ENCODE assay signal across 1 cellular context in the genomic region with DNA sequence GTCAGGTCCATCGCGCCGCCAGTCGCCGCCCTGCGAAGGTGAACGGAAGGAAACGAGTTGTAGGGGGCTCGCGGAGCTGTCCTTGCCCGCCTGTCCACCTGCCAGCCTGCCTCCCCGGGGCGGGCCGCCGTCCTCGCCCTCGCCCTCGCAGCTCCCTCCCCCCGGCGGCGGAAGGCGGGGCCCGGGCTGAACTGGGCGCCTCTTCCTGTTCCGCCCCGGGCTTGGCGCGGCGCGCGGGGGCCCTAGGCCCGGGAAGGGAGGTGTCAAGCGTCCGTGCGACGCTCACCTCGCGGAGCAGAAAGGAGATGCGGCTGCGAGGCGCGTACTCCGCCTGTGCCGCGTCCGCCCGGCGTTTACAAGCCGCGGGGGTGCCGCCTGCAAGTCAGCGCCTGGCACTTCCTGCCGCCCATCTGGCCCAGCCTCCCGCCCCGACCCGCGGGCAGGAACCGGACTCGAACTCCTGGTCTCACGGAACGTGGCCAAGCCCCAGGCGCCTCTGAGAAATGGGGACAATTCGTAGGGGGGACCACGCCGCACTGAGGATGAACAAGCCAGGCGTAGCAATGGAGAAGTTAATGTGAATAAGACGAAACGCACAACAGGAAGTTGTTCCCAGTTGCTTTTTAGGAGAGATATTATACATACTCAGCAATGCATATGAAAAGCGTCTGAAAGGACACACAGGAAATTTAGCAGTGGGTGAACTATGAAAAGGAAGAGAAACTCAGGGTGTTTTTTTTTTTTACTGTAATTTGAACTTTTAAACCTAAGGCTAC.
TF ChIP-seq lines count a peak whose summit lies in the region.

CNPPD1 (minus strand) TSS at position 108 of the 776 bp plus-strand sequence; CDS start at position 11, 97 bp downstream.

TF ChIP-seq in K562, 482 proteins besides CTCF, POLR2A, EP300 and RAD21 (continued from another document):
- TF ChIP-seq PKNOX1 (IDR thresholded peaks at IDR 0.05) = no peak
- TF ChIP-seq, protein P1, sequence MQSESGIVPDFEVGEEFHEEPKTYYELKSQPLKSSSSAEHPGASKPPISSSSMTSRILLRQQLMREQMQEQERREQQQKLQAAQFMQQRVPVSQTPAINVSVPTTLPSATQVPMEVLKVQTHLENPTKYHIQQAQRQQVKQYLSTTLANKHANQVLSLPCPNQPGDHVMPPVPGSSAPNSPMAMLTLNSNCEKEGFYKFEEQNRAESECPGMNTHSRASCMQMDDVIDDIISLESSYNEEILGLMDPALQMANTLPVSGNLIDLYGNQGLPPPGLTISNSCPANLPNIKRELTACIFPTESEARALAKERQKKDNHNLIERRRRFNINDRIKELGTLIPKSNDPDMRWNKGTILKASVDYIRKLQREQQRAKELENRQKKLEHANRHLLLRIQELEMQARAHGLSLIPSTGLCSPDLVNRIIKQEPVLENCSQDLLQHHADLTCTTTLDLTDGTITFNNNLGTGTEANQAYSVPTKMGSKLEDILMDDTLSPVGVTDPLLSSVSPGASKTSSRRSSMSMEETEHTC (IDR thresholded peaks at IDR 0.05) = no peak
- TF ChIP-seq, protein P2, sequence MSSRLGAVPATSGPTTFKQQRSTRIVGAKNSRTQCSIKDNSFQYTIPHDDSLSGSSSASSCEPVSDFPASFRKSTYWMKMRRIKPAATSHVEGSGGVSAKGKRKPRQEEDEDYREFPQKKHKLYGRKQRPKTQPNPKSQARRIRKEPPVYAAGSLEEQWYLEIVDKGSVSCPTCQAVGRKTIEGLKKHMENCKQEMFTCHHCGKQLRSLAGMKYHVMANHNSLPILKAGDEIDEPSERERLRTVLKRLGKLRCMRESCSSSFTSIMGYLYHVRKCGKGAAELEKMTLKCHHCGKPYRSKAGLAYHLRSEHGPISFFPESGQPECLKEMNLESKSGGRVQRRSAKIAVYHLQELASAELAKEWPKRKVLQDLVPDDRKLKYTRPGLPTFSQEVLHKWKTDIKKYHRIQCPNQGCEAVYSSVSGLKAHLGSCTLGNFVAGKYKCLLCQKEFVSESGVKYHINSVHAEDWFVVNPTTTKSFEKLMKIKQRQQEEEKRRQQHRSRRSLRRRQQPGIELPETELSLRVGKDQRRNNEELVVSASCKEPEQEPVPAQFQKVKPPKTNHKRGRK (tag; IDR thresholded peaks at IDR 0.05) = no peak
- TF ChIP-seq TEAD1 (CRISPR knock-in tag; IDR thresholded peaks at IDR 0.05) = peak in 1 of 2 experiments; percentile 47; a peak in 1 of 4 replicates
- TF ChIP-seq HCFC1 (IDR thresholded peaks at IDR 0.05; ENCODE audit: low read depth, low read length) = 0 out of 2 replicates have a peak, but pooled peaks have one; percentile 30
- TF ChIP-seq ZNF143 (CRISPR knock-in tag; IDR thresholded peaks at IDR 0.05) = no peak
- no peak for TF ChIP-seq MCM5 (IDR thresholded peaks at IDR 0.05; ENCODE audit: low read depth)
- TF ChIP-seq, protein P3, sequence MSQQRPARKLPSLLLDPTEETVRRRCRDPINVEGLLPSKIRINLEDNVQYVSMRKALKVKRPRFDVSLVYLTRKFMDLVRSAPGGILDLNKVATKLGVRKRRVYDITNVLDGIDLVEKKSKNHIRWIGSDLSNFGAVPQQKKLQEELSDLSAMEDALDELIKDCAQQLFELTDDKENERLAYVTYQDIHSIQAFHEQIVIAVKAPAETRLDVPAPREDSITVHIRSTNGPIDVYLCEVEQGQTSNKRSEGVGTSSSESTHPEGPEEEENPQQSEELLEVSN (IDR thresholded peaks at IDR 0.05; ENCODE audit: borderline replicate concordance in 1 of 2, extremely low read depth in 1 of 2, insufficient read depth in 1 of 2, insufficient read length in 1 of 2, low read depth in 1 of 2, low read length in 1 of 2, poor library complexity in 1 of 2, severe bottlenecking in 1 of 2) = peak; percentile 89 to 96
- TF ChIP-seq ZFP36 (IDR thresholded peaks at IDR 0.05; ENCODE audit: low read depth, low read length, partially characterized antibody) = no peak
- TF ChIP-seq, protein P4, sequence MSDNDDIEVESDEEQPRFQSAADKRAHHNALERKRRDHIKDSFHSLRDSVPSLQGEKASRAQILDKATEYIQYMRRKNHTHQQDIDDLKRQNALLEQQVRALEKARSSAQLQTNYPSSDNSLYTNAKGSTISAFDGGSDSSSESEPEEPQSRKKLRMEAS (CRISPR knock-in tag; IDR thresholded peaks at IDR 0.05) = peak; percentile 63
- no peak for TF ChIP-seq IFI16 (CRISPR knock-in tag; IDR thresholded peaks at IDR 0.05)
- no peak for TF ChIP-seq E2F8 (IDR thresholded peaks at IDR 0.05; ENCODE audit: low read depth, partially characterized antibody)
- TF ChIP-seq GABPB2 (CRISPR knock-in tag; conservative IDR thresholded peaks at IDR 0.05) = no peak
- TF ChIP-seq SREBF2 (CRISPR knock-in tag; IDR thresholded peaks at IDR 0.05) = no peak
- no peak for TF ChIP-seq HDGF (IDR thresholded peaks at IDR 0.05)
- TF ChIP-seq ZNF740 (CRISPR knock-in tag; IDR thresholded peaks at IDR 0.05) = no peak
- no peak for TF ChIP-seq ZNF740 (tag; IDR thresholded peaks at IDR 0.05)
- peak; percentile 25; the same call in 1 of the 2 replicates for TF ChIP-seq EP400 (IDR thresholded peaks at IDR 0.05)
